Comparison of ENCODE assay signal across 15 cellular contexts in the genomic region with DNA sequence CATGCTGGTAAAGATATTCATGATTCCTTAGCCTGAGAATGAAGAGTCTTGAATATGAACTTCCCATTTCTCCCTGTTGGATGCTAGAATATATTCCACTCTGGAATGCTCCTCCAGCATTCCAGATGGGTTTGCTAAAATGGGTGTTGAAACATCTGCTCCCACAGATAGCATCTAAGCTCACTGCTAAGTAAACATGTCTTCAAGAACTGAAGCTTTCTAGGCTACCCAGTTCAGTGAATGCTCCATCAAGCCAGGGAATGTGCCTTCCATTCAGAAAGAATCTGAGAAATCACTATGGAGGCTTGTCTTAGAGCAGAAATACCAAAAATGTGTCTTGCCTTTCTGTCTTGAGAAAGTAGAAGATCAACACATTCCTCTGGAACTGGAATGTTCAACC.
DNase-seq lines count a peak whose midpoint lies in the region; ATAC-seq, FAIRE-seq and TF ChIP-seq lines count a peak whose summit lies in the region.
"Had no signal": no experiment of that assay in that cellular context is flagged by ENCODE, and none has a peak within 500 bp of the region (broad histone marks: within the 10 kb centered on the region; RNA-seq: fewer than 3 reads in every experiment).

No MANE protein-coding gene starts in this region.

- TF ChIP-seq CTCF in AG09309 (IDR thresholded peaks at IDR 0.05; ENCODE audit: control insufficient read depth, insufficient read depth, low read depth, low read length, missing control alignments) (no peak), choroid plexus epithelial cell (conservative IDR thresholded peaks at IDR 0.05; ENCODE audit: low read depth, low read length) (no peak), pancreas (IDR thresholded peaks at IDR 0.05) (no peak)

- H3K27me3 ChIP-seq in pancreas: no peaks in the 10 kb centered on the region
- H3K27me3 ChIP-seq: BLaER1, esophagus squamous epithelium, testis had no signal

- no peak for FAIRE-seq in pancreas (lab: Jason Lieb, UNC)

- DNase-seq in AG09309 (ENCODE audit: low read depth) (peak; percentile 83), HuH-7.5 (ENCODE audit: low spot score) (peak; percentile 12), choroid plexus epithelial cell (ENCODE audit: low read depth) (peak; percentile 76), kidney tubule cell (ENCODE audit: low spot score) (peak; percentile 58), NCI-H82 treated with DMSO at 0.1 percent for 48 hours (lab: John Stamatoyannopoulos, UW; ENCODE audit: unreplicated experiment) (no peak), DMS79 treated with DMSO at 0.1 percent for 48 hours (lab: John Stamatoyannopoulos, UW) (no peak), pancreas (no peak), GM19240 (ENCODE audit: insufficient read length, low spot score) (no peak)
- DNase-seq: activated CD4-positive, alpha-beta T cell treated with anti-CD3 and anti-CD28 coated beads for 48 hours; cortex of kidney; esophagus squamous epithelium; immature natural killer cell; stimulated activated CD4-positive, alpha-beta T cell treated with anti-CD3 and anti-CD28 coated beads, Interleukin-15, amount 100 ng/mL, for 24 hours; testis had no signal

- no peaks in the 10 kb centered on the region for H3K36me3 ChIP-seq in pancreas
- H3K36me3 ChIP-seq: BLaER1, esophagus squamous epithelium had no signal

- no peak for ATAC-seq in pancreas

- intact Hi-C loops in pancreas (cut with DNase I): no loop called here

- H3K4me3 ChIP-seq in AG09309 (ENCODE audit: control insufficient read depth, low read depth, low read length) (no peak overlapping the region), choroid plexus epithelial cell (ENCODE audit: low read depth, low read length) (no peak overlapping the region), pancreas (no peak overlapping the region)
- H3K4me3 ChIP-seq: BLaER1, esophagus squamous epithelium, testis had no signal

- no peak overlapping the region for H3K27ac ChIP-seq in pancreas
- H3K27ac ChIP-seq: BLaER1, testis had no signal

- peaks cover 0 to 13% (median 9%) of the 10 kb centered on the region in 3 donors for H3K4me1 ChIP-seq in pancreas
- H3K4me1 ChIP-seq: BLaER1, testis had no signal

- H3K9me3 ChIP-seq in pancreas: no peaks in the 10 kb centered on the region
- H3K9me3 ChIP-seq: BLaER1, esophagus squamous epithelium, testis had no signal

Comparison
In these comparisons a context has a peak if more than half of its experiments do, and no peak if none do; other contexts are left out.
1. DNase-seq: peak in AG09309 (single experiment), HuH-7.5 (single experiment), choroid plexus epithelial cell (single experiment) and kidney tubule cell (single experiment); none in NCI-H82 treated with DMSO at 0.1 percent for 48 hours (single experiment), DMS79 treated with DMSO at 0.1 percent for 48 hours (single experiment), pancreas (0 of 6) and GM19240 (single experiment).